In the genomic region with DNA sequence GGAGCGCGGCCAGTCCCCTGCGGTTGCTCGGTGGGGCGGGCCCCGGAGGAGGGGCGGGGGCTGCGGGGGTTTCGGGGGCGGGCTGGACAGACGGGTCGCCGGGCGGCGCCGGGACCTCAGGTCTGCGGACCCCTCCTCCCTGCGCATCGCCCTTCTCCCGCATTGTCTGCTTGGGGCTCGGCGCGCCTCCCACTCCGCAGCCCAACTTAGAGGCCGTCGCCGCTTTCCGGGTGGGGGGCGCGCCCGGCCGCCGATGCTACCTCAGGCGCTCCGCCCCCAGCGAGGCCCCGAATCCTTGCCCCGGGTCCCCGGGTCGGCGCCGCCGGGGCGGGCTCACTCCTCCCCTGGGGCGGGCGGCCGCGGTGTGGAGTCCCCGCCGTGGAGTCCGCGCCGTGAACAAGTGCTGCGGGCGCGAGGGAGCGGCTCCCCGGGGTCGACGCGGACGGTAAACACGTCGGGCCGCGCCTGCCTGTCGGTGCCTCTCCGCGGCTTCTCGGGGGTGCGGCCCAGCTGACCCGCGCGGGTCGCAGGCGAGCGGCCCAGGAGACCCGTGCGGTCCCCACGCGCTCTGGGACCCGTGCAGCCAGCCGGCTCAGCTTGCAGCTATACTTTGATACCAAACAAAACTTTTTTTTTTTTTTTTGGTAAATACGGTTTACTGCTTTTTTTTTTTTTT, we compare ENCODE assay signal across 8 cellular contexts. TPM values are rescaled to one million over a fixed set of nuclear protein-coding genes. Genes with fewer than 3 reads are reported as not detected.
DNase-seq lines count a peak whose midpoint lies in the region; ATAC-seq and TF ChIP-seq lines count a peak whose summit lies in the region.

No MANE protein-coding gene starts in this region.

- TF ChIP-seq CTCF in Calu3 (IDR thresholded peaks at IDR 0.05; ENCODE audit: unreplicated experiment) = no peak
- no peak for TF ChIP-seq CTCF in epithelial cell of esophagus (IDR thresholded peaks at IDR 0.05; ENCODE audit: insufficient read depth, low read depth, low read length, missing control alignments)
- TF ChIP-seq CTCF in stomach (IDR thresholded peaks at IDR 0.05) = no peak

- H3K36me3 ChIP-seq in stomach = no peaks in the 10 kb centered on the region

- H3K4me1 ChIP-seq in stomach = peaks cover 16 to 44% (median 30%) of the 10 kb centered on the region in 4 donors

- no peaks in the 10 kb centered on the region for H3K27me3 Mint-ChIP-seq in Calu3 (ENCODE audit: unreplicated experiment)
- no peaks in the 10 kb centered on the region for H3K27me3 Mint-ChIP-seq in naive thymus-derived CD8-positive, alpha-beta T cell

- DNase-seq in Calu3 (peak; percentile 65), KBM-7 (peak; percentile 63), epithelial cell of esophagus (ENCODE audit: low read depth) (peak; percentile 41), stomach (peak; percentile 50), medulla oblongata (ENCODE audit: extremely low spot score) (no peak)
- DNase-seq in activated CD8-positive, alpha-beta memory T cell treated with anti-CD3 and anti-CD28 coated beads for 1 hour (ENCODE audit: extremely low read depth in 1 of 2, low read depth in 1 of 2) = peak; percentile 10 to 42
- DNase-seq in naive thymus-derived CD8-positive, alpha-beta T cell = peak; percentile 39 to 77 (median 63)

- POLR2A ChIA-PET in naive thymus-derived CD8-positive, alpha-beta T cell (lab: Charles Lee) = interaction anchor here (0.6 to 2.4 kb wide), 17 partner anchors 13 to 645 kb away, joined by 3 to 28 read pairs (median 4); no protein-coding TSS in a partner anchor

- H3K4me3 ChIP-seq in epithelial cell of esophagus (ENCODE audit: low read length) (peak overlapping the region; percentile 69), stomach (peak overlapping the region; percentile 84 to 95 (median 93))

- ATAC-seq in GM21576 (IDR thresholded peaks at IDR 0.05; ENCODE audit: unreplicated experiment) = peak; percentile 25
- ATAC-seq in naive thymus-derived CD8-positive, alpha-beta T cell = peak; percentile 24 to 53

- H3K4me1 Mint-ChIP-seq in Calu3 (ENCODE audit: low read depth, unreplicated experiment) = peaks cover 40% of the 10 kb centered on the region
- H3K4me1 Mint-ChIP-seq in naive thymus-derived CD8-positive, alpha-beta T cell = peaks cover 39 to 66% (median 60%) of the 10 kb centered on the region in 4 donors

- 0 to 1% (median 1%) methylated on average over 28 to 83 of the region's 84 CpGs for WGBS in stomach, 5 donors

- TF ChIP-seq POLR2A in stomach (IDR thresholded peaks at IDR 0.05) = no peak

- no peaks in the 10 kb centered on the region for H3K9me3 ChIP-seq in stomach

- peak overlapping the region; percentile 45 for H3K27ac Mint-ChIP-seq in Calu3 (ENCODE audit: unreplicated experiment)
- H3K27ac Mint-ChIP-seq in naive thymus-derived CD8-positive, alpha-beta T cell = peak overlapping the region in 9 of 10 donors; percentile 89 to 98 (median 93)

- in situ Hi-C loops in KBM-7 (cut with MboI; ENCODE audit: low pct_unique_long_range_greater_than_20kb, low sequenced_read_pairs) = no loop called here

- H3K4me3 Mint-ChIP-seq in Calu3 (ENCODE audit: low read depth, unreplicated experiment) = peak overlapping the region; percentile 76
- peak overlapping the region; percentile 82 to 95 (median 91) for H3K4me3 Mint-ChIP-seq in naive thymus-derived CD8-positive, alpha-beta T cell

- intact Hi-C loops in Calu3 (cut with micrococcal nuclease; ENCODE audit: unreplicated experiment) (loop anchor here (2.0 kb wide), 1 partner anchor 38 kb away; no protein-coding TSS in a partner anchor), stomach (cut with DNase I; ENCODE audit: low total_unique reads) (no loop called here)

- TF ChIP-seq EP300 in stomach (IDR thresholded peaks at IDR 0.05) = no peak

- peak overlapping the region; percentile 93 to 96 (median 95) for H3K27ac ChIP-seq in stomach

- H3K27me3 ChIP-seq in stomach = no peaks in the 10 kb centered on the region

- CTCF ChIA-PET in Calu3 (lab: Charles Lee) = interaction anchor here (0.6 to 1.5 kb wide), 9 partner anchors 23 to 287 kb away, joined by 3 to 5 read pairs (median 3); no protein-coding TSS in a partner anchor

- BruUV-seq in Calu3 (replicated peaks; lab: Mats Ljungman, UMichigan) = no TSS peak

- H3K36me3 Mint-ChIP-seq in Calu3 (ENCODE audit: insufficient read depth, unreplicated experiment) = peaks cover 39% of the 10 kb centered on the region
- peaks cover 0 to 12% (median 3%) of the 10 kb centered on the region in 3 donors for H3K36me3 Mint-ChIP-seq in naive thymus-derived CD8-positive, alpha-beta T cell

- no peaks in the 10 kb centered on the region for H3K9me3 Mint-ChIP-seq in Calu3 (ENCODE audit: low read depth, unreplicated experiment)
- H3K9me3 Mint-ChIP-seq in naive thymus-derived CD8-positive, alpha-beta T cell = no peaks in the 10 kb centered on the region

RNA-seq across cellular contexts. Expression of a gene that starts 0.6 kb away (rescaled TPM):
- total RNA-seq in Calu3 (2022) (145 and 169 TPM in 2 replicates), stomach (100 to 1,000 TPM; 122 to 395 (median 207) TPM)
- total RNA-seq in naive thymus-derived CD8-positive, alpha-beta T cell = 100 to 1,000 TPM; 240 to 244 TPM
- polyA plus RNA-seq in naive thymus-derived CD8-positive, alpha-beta T cell = 100 to 1,000 TPM; 113 to 131 (median 120) TPM
- 10 to 100 TPM; 33.1 to 42.5 (median 42.5) TPM for polyA plus RNA-seq in stomach
